In genomic region chr14:105375635-105376057, GRCh38 we compare ENCODE assay signal across 8 cellular contexts. TPM values are rescaled to one million over a fixed set of nuclear protein-coding genes. Genes with fewer than 3 reads are reported as not detected.
DNase-seq lines count a peak whose midpoint lies in the region; ATAC-seq lines count a peak whose summit lies in the region.

No MANE protein-coding gene starts in this region.

- H3K27me3 Mint-ChIP-seq in activated CD4-positive, alpha-beta memory T cell treated with anti-CD3 and anti-CD28 coated beads, Interleukin-2, amount 10 ng/mL, durations not matched to agents 7 days and 5 days = no peaks in the 10 kb centered on the region
- H3K27me3 Mint-ChIP-seq in memory B cell = no peaks in the 10 kb centered on the region

- H3K9me3 Mint-ChIP-seq in activated CD4-positive, alpha-beta memory T cell treated with anti-CD3 and anti-CD28 coated beads, Interleukin-2, amount 10 ng/mL, durations not matched to agents 7 days and 5 days = no peaks in the 10 kb centered on the region
- peaks cover 1% of the 10 kb centered on the region for H3K9me3 Mint-ChIP-seq in memory B cell

- DNase-seq in stimulated activated naive CD4-positive, alpha-beta T cell treated with Interleukin-2 at 50 U/mL for 16 hours (lab: John Stamatoyannopoulos, UW) = peak; percentile 31
- no peak for DNase-seq in stimulated activated naive CD4-positive, alpha-beta T cell (lab: John Stamatoyannopoulos, UW)
- peak; percentile 59 for DNase-seq in activated CD4-positive, alpha-beta memory T cell treated with anti-CD3 and anti-CD28 coated beads, Interleukin-2, amount 10 ng/mL, durations not matched to agents 7 days and 5 days
- no peak for DNase-seq in memory B cell (ENCODE audit: low spot score in 2 of 2)
- no peak for DNase-seq in Right ventricle myocardium superior
- DNase-seq in foreskin melanocyte = no peak
- DNase-seq in COLO668 (lab: John Stamatoyannopoulos, UW; ENCODE audit: unreplicated experiment) = no peak

- H3K4me3 Mint-ChIP-seq in activated CD4-positive, alpha-beta memory T cell treated with anti-CD3 and anti-CD28 coated beads, Interleukin-2, amount 10 ng/mL, durations not matched to agents 7 days and 5 days = no peak overlapping the region
- H3K4me3 Mint-ChIP-seq in memory B cell = no peak overlapping the region

- POLR2A ChIA-PET in activated CD4-positive, alpha-beta memory T cell treated with anti-CD3 and anti-CD28 coated beads, Interleukin-2, amount 10 ng/mL, durations not matched to agents 7 days and 5 days (lab: Charles Lee) = interaction anchor here (0.9 to 2.0 kb wide), 4 partner anchors 8 to 24 kb away, joined by 3 to 8 read pairs (median 4); partner anchors contain the start of gene TEX22

- intact Hi-C loops in Right ventricle myocardium superior (cut with DNase I) = no loop called here

- peaks cover 31% of the 10 kb centered on the region for H3K4me1 Mint-ChIP-seq in activated CD4-positive, alpha-beta memory T cell treated with anti-CD3 and anti-CD28 coated beads, Interleukin-2, amount 10 ng/mL, durations not matched to agents 7 days and 5 days
- H3K4me1 Mint-ChIP-seq in memory B cell = peaks cover 8% of the 10 kb centered on the region

- CTCF ChIA-PET in activated CD4-positive, alpha-beta memory T cell treated with anti-CD3 and anti-CD28 coated beads, Interleukin-2, amount 10 ng/mL, durations not matched to agents 7 days and 5 days (lab: Charles Lee) = interaction anchor here (1.5 to 7.1 kb wide), 3 partner anchors 13 to 114 kb away, joined by 3 to 81 read pairs (median 5); no protein-coding TSS in a partner anchor

- H3K36me3 Mint-ChIP-seq in activated CD4-positive, alpha-beta memory T cell treated with anti-CD3 and anti-CD28 coated beads, Interleukin-2, amount 10 ng/mL, durations not matched to agents 7 days and 5 days (ENCODE audit: low read depth) = no peaks in the 10 kb centered on the region
- H3K36me3 Mint-ChIP-seq in memory B cell = peaks cover 2% of the 10 kb centered on the region

- ATAC-seq in memory B cell (ENCODE audit: low read depth) (peak; percentile 18), Right ventricle myocardium superior (ENCODE audit: poor library complexity) (no peak), HG02610 (IDR thresholded peaks at IDR 0.05; ENCODE audit: unreplicated experiment) (no peak)

- H3K27ac Mint-ChIP-seq in activated CD4-positive, alpha-beta memory T cell treated with anti-CD3 and anti-CD28 coated beads, Interleukin-2, amount 10 ng/mL, durations not matched to agents 7 days and 5 days = peak overlapping the region; percentile 94
- H3K27ac Mint-ChIP-seq in memory B cell = peak overlapping the region; percentile 49

RNA-seq across cellular contexts. Expression of gene TEX22, which starts 22.7 kb away (rescaled TPM):
- total RNA-seq in activated CD4-positive, alpha-beta memory T cell treated with anti-CD3 and anti-CD28 coated beads, Interleukin-2, amount 10 ng/mL, durations not matched to agents 7 days and 5 days = 1 to 10 TPM; 2.6 to 4.4 TPM
- 1.9 TPM for total RNA-seq in Right ventricle myocardium superior

RNA-seq across cellular contexts. Expression of gene MTA1, which starts 44.0 kb away (rescaled TPM):
- 100 to 1,000 TPM in 1 of 2 experiments, 10 to 100 TPM in 1; 98.5 to 103 TPM for total RNA-seq in activated CD4-positive, alpha-beta memory T cell treated with anti-CD3 and anti-CD28 coated beads, Interleukin-2, amount 10 ng/mL, durations not matched to agents 7 days and 5 days
- total RNA-seq in Right ventricle myocardium superior = 191 TPM

Comparison
In these comparisons a context has a peak if more than half of its experiments do, and no peak if none do; other contexts are left out.
1. DNase-seq: peak in stimulated activated naive CD4-positive, alpha-beta T cell treated with Interleukin-2 at 50 U/mL for 16 hours (single experiment) and activated CD4-positive, alpha-beta memory T cell treated with anti-CD3 and anti-CD28 coated beads, Interleukin-2, amount 10 ng/mL, durations not matched to agents 7 days and 5 days (single experiment); none in stimulated activated naive CD4-positive, alpha-beta T cell (0 of 6), memory B cell (0 of 2), Right ventricle myocardium superior (single experiment), foreskin melanocyte (single experiment) and COLO668 (single experiment).